8 cellular contexts compared by ENCODE assay signal in the genomic region with DNA sequence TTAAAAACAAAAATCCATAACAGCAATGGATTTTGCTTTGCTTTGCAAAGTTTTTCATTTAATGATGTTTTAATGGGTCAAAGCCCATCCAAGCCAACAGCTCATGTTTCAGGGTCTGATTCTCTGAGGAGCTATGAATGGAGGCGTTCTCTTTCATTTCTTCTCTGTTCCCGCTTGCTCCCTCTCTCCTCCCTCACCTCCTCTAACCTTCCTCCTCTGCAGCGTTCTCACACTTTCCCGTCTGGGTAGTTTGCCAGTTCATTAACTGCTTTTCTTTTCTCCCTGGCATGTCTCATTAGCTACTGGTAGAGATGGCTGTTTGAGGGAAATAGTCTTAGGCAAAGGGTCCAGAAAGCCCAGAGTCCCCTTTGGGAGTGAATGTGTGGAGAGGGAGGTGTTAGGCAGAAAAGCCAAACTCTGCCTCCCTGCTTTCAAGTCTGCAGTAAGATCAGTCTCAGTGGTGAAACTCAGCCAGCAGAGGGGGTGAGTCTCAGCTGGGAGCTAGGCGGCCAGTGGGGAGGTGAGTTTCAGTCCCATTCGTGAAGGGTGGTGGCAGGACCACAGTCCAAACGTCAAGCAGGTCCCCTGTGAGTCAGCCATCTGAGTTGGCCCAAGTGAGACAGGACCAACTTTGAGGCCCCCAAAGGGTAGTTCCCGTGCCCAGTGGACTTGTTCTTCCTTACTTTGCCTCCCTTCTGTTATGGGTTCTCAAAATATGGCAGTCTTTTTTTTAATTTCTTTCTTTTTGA. TPM values are rescaled to one million over a fixed set of nuclear protein-coding genes. Genes with fewer than 3 reads are reported as not detected.
DNase-seq lines count a peak whose midpoint lies in the region; ATAC-seq and TF ChIP-seq lines count a peak whose summit lies in the region.
"Not testable (repeated sequence)": the region's sequence is repeated elsewhere in the genome, so short reads cannot be mapped to it uniquely, and the experiment has no call there.

No MANE protein-coding gene starts in this region.

- H3K4me2 ChIP-seq in skeletal muscle satellite cell (ENCODE audit: low read length), result peak overlapping the region; percentile 63

- peak; percentile 31 for TF ChIP-seq CTCF in CD14-positive monocyte (IDR thresholded peaks at IDR 0.05)
- TF ChIP-seq CTCF in colonic mucosa (IDR thresholded peaks at IDR 0.05), result peak; percentile 13

- H3K9me3 ChIP-seq in colonic mucosa; skeletal muscle satellite cell (replicated peaks; ENCODE audit: low read length): not testable (repeated sequence)

- intact Hi-C loops in CD14-positive monocyte (cut with micrococcal nuclease); colonic mucosa (cut with DNase I): not testable (repeated sequence)

- H3K36me3 Mint-ChIP-seq in CD14-positive monocyte, result not testable (repeated sequence)

- ATAC-seq in GM19043 (IDR thresholded peaks at IDR 0.05; ENCODE audit: low read depth, unreplicated experiment) (peak; percentile 92), HG02623 (IDR thresholded peaks at IDR 0.05; ENCODE audit: unreplicated experiment) (peak; percentile 95), HG03521 (IDR thresholded peaks at IDR 0.05; ENCODE audit: unreplicated experiment) (peak; percentile 97), left lobe of liver (peak; percentile 98)

- H3K4me3 ChIP-seq in colonic mucosa; skeletal muscle satellite cell (ENCODE audit: low read length): not testable (repeated sequence)

- H3K27me3 ChIP-seq in colonic mucosa; skeletal muscle satellite cell (ENCODE audit: control insufficient read depth, insufficient read depth, low read length): not testable (repeated sequence)

- not testable (repeated sequence) for H3K9me3 Mint-ChIP-seq in CD14-positive monocyte

- H3K27ac ChIP-seq in colonic mucosa, result not testable (repeated sequence)

- H3K27me3 Mint-ChIP-seq in CD14-positive monocyte (ENCODE audit: low read depth in 3 of 3), result not testable (repeated sequence)

- H3K4me1 ChIP-seq in colonic mucosa; skeletal muscle satellite cell (ENCODE audit: control insufficient read depth, insufficient read depth, low read length): not testable (repeated sequence)

- not testable (repeated sequence) for H3K36me3 ChIP-seq in colonic mucosa; skeletal muscle satellite cell (ENCODE audit: insufficient read depth, low read length)

- peak overlapping the region in 2 of 7 donors; percentile 26 to 37 for H3K27ac Mint-ChIP-seq in CD14-positive monocyte

- H3K4me3 Mint-ChIP-seq in CD14-positive monocyte, result peak overlapping the region; percentile 45 to 85

- DNase-seq in CD14-positive monocyte (ENCODE audit: low spot score); colonic mucosa; left lobe of liver (ENCODE audit: low spot score): not testable (repeated sequence)
- DNase-seq in UCSD-AML1 (lab: John Stamatoyannopoulos, UW; ENCODE audit: unreplicated experiment), result peak; percentile 13

- not testable (repeated sequence) for H3K9ac ChIP-seq in colonic mucosa (ENCODE audit: low read depth in 2 of 2, low read length in 2 of 2); skeletal muscle satellite cell (ENCODE audit: low read depth, low read length)

- H3K4me1 Mint-ChIP-seq in CD14-positive monocyte, result peaks cover 23% of the 10 kb centered on the region

RNA-seq across cellular contexts. Expression of gene FKBP9, which starts 7.3 kb away (rescaled TPM):
- polyA plus RNA-seq in CD14-positive monocyte, result 1 to 10 TPM; 2.9 to 4.2 TPM
- total RNA-seq in colonic mucosa, result 100 to 1,000 TPM in 1 of 2 donors, 10 to 100 TPM in 1; 73.2 to 115 TPM
- total RNA-seq in left lobe of liver, result 32.8 TPM
- 173 and 235 TPM in 2 replicates for total RNA-seq in skeletal muscle satellite cell (2012; rRNA removed)
